ENCODE assay signal across 8 cellular contexts in genomic region chr1:77757616-77758015, GRCh38. TPM values are rescaled to one million over a fixed set of nuclear protein-coding genes. Genes with fewer than 3 reads are reported as not detected.
DNase-seq lines count a peak whose midpoint lies in the region; ATAC-seq and TF ChIP-seq lines count a peak whose summit lies in the region.

No MANE protein-coding gene starts in this region.

- no peaks in the 10 kb centered on the region for H3K27me3 ChIP-seq in BJ (ENCODE audit: control insufficient read depth, insufficient read depth, low read length)
- no peaks in the 10 kb centered on the region for H3K27me3 ChIP-seq in HUES6 (ENCODE audit: control insufficient read depth, insufficient read depth, low read length)
- no peaks in the 10 kb centered on the region for H3K27me3 ChIP-seq in uterus

- H3K4me1 ChIP-seq in HUES6 (ENCODE audit: control insufficient read depth, insufficient read depth, low read length) (peaks cover 8% of the 10 kb centered on the region; the same call in 1 of the 2 replicates), uterus (no peaks in the 10 kb centered on the region)

- intact Hi-C loops in MCF 10A (cut with micrococcal nuclease) (loop anchor here (5.0 kb wide), 2 partner anchors 130 to 220 kb away; partner anchors contain the start of genes FUBP1 and NEXN), natural killer cell (cut with micrococcal nuclease) (loop anchor here (2.0 kb wide), 1 partner anchor 221 kb away; the partner anchor contains the start of gene FUBP1), uterus (cut with DNase I; ENCODE audit: low total_unique reads) (no loop called here)

- H3K9ac ChIP-seq in HUES6 (ENCODE audit: low read length): no peak overlapping the region

- no peak for TF ChIP-seq POLR2A in uterus (IDR thresholded peaks at IDR 0.05)

- no peak overlapping the region for H3K27ac ChIP-seq in HUES6 (ENCODE audit: low read depth, low read length)
- no peak overlapping the region for H3K27ac ChIP-seq in uterus

- H3K4me3 ChIP-seq in BJ (ENCODE audit: low read depth, low read length) (peak overlapping the region; percentile 13; the same call in 1 of the 2 replicates), HUES6 (ENCODE audit: low read depth, low read length) (peak overlapping the region; percentile 98; the same call in 1 of the 2 replicates), uterus (no peak overlapping the region)

- CTCF ChIA-PET in BJ (lab: Yijun Ruan, JAX) (interaction anchor here (1.5 kb wide), 1 partner anchor 11 kb away, joined by 4 read pairs; no protein-coding TSS in a partner anchor), MCF 10A (lab: Yijun Ruan, JAX) (interaction anchor here (0.7 to 1.7 kb wide), 7 partner anchors 8 to 75 kb away, joined by 3 to 7 read pairs (median 4); partner anchors contain the start of gene ZZZ3)

- ATAC-seq in natural killer cell (no peak), GM21529 (IDR thresholded peaks at IDR 0.05; ENCODE audit: unreplicated experiment) (no peak)

- peak overlapping the region; percentile 91 for H3K27ac Mint-ChIP-seq in MCF 10A (ENCODE audit: low read depth, unreplicated experiment)
- H3K27ac Mint-ChIP-seq in natural killer cell: peak overlapping the region; percentile 97

- POLR2A ChIA-PET in BJ (lab: Charles Lee): no interaction called here
- POLR2A ChIA-PET in MCF 10A (lab: Yijun Ruan, JAX): interaction anchor here (0.6 to 5.3 kb wide), 23 partner anchors 10 to 356 kb away, joined by 3 to 60 read pairs (median 5); partner anchors contain the start of genes DNAJB4, FUBP1 and MIGA1

- H3K4me3 Mint-ChIP-seq in MCF 10A (ENCODE audit: unreplicated experiment): peak overlapping the region; percentile 91
- peak overlapping the region; percentile 76 for H3K4me3 Mint-ChIP-seq in natural killer cell

- DNase-seq in BJ (ENCODE audit: low read depth) (no peak), MCF 10A (ENCODE audit: unreplicated experiment) (peak; percentile 75), natural killer cell (no peak), COR-L47 (lab: John Stamatoyannopoulos, UW) (no peak), uterus (no peak)
- DNase-seq in stimulated activated CD4-positive, alpha-beta T cell treated with anti-CD3 and anti-CD28 coated beads, Interleukin-2, amount 100 ng/mL, for 48 hours: no peak

- TF ChIP-seq CTCF in BJ (IDR thresholded peaks at IDR 0.05; ENCODE audit: insufficient read depth, low read depth, low read length) (no peak), MCF 10A (IDR thresholded peaks at IDR 0.05; ENCODE audit: unreplicated experiment) (no peak), natural killer cell (IDR thresholded peaks at IDR 0.05) (no peak), uterus (IDR thresholded peaks at IDR 0.05) (no peak)

- H3K36me3 Mint-ChIP-seq in MCF 10A (ENCODE audit: insufficient read depth, unreplicated experiment) (no peaks in the 10 kb centered on the region), natural killer cell (no peaks in the 10 kb centered on the region)

- H3K4me1 Mint-ChIP-seq in MCF 10A (ENCODE audit: insufficient read depth, unreplicated experiment) (peaks cover 31% of the 10 kb centered on the region), natural killer cell (peaks cover 36 to 41% of the 10 kb centered on the region in 2 donors)

- H3K27me3 Mint-ChIP-seq in MCF 10A (ENCODE audit: insufficient read depth, unreplicated experiment) (no peaks in the 10 kb centered on the region), natural killer cell (ENCODE audit: low read depth in 2 of 2) (no peaks in the 10 kb centered on the region)

- no TSS peak for BruUV-seq in MCF 10A (replicated peaks; lab: Mats Ljungman, UMichigan)

- H3K9me3 Mint-ChIP-seq in MCF 10A (ENCODE audit: unreplicated experiment): no peaks in the 10 kb centered on the region
- no peaks in the 10 kb centered on the region for H3K9me3 Mint-ChIP-seq in natural killer cell

- H3K36me3 ChIP-seq in BJ (ENCODE audit: control insufficient read depth, insufficient read depth, low read length) (no peaks in the 10 kb centered on the region), HUES6 (ENCODE audit: control insufficient read depth, insufficient read depth, low read length) (no peaks in the 10 kb centered on the region), uterus (no peaks in the 10 kb centered on the region)

- H3K9me3 ChIP-seq in HUES6 (ENCODE audit: control insufficient read depth, insufficient read depth, low read depth, low read length) (no peaks in the 10 kb centered on the region), uterus (no peaks in the 10 kb centered on the region)

RNA-seq across cellular contexts. Expression of gene USP33, which starts 2.0 kb away (rescaled TPM):
- 31.3 and 44.2 TPM in 2 replicates for polyA plus RNA-seq in BJ (2011; rRNA removed)
- polyA minus RNA-seq in BJ (2011; rRNA and poly(A)+ RNA removed): 21.2 and 22.2 TPM in 2 replicates
- total RNA-seq in MCF 10A (2022): 39.7 and 45.1 TPM in 2 replicates
- 100 to 1,000 TPM in 2 of 3 donors, 10 to 100 TPM in 1; 88.1 to 112 (median 101) TPM for total RNA-seq in natural killer cell
- 100 to 1,000 TPM in 2 of 4 donors, 10 to 100 TPM in 2; 67.1 to 193 (median 123) TPM for total RNA-seq in uterus

RNA-seq across cellular contexts. Expression of gene MIGA1, which starts 21.8 kb away (rescaled TPM):
- 3.3 and 7.1 TPM in 2 replicates for polyA plus RNA-seq in BJ (2011; rRNA removed)
- 6.8 TPM in 2 replicates for polyA minus RNA-seq in BJ (2011; rRNA and poly(A)+ RNA removed)
- 13.2 and 19.9 TPM in 2 replicates for total RNA-seq in MCF 10A (2022)
- total RNA-seq in natural killer cell: 10 to 100 TPM; 13.6 to 16.9 (median 15.6) TPM
- 10 to 100 TPM in 3 of 4 donors, 1 to 10 TPM in 1; 3.8 to 36.6 (median 22.9) TPM for total RNA-seq in uterus

Comparison
In these comparisons a context has a peak if more than half of its experiments do, and no peak if none do; other contexts are left out.
1. H3K4me3 ChIP-seq: peak in BJ (single experiment) and HUES6 (single experiment); none in uterus (0 of 2).